ENCODE assay signal across 16 cellular contexts in genomic region chr4:76987685-76988084, GRCh38. TPM values are rescaled to one million over a fixed set of nuclear protein-coding genes. Genes with fewer than 3 reads are reported as not detected.
DNase-seq lines count a peak whose midpoint lies in the region; ATAC-seq, FAIRE-seq and TF ChIP-seq lines count a peak whose summit lies in the region.
"Had no signal": no experiment of that assay in that cellular context is flagged by ENCODE, and none has a peak within 500 bp of the region (broad histone marks: within the 10 kb centered on the region; RNA-seq: fewer than 3 reads in every experiment).

No MANE protein-coding gene starts in this region.

- H3K4me3 Mint-ChIP-seq in astrocyte (ENCODE audit: unreplicated experiment), result peak overlapping the region; percentile 34
- no peak overlapping the region for H3K4me3 Mint-ChIP-seq in activated CD8-positive, alpha-beta memory T cell treated with anti-CD3 and anti-CD28 coated beads, Interleukin-2, amount 10 ng/mL, durations not matched to agents 7 days and 5 days
- H3K4me3 Mint-ChIP-seq: central memory CD8-positive, alpha-beta T cell; H9 had no signal

- H2AFZ ChIP-seq in astrocyte (ENCODE audit: low read depth, low read length), result no peak overlapping the region
- H2AFZ ChIP-seq in smooth muscle cell (ENCODE audit: low read depth), result no peak overlapping the region

- peak overlapping the region; percentile 81 for H3K4me2 ChIP-seq in astrocyte (ENCODE audit: low read length)
- H3K4me2 ChIP-seq in smooth muscle cell, result peak overlapping the region; percentile 79

- H3K36me3 Mint-ChIP-seq in astrocyte (ENCODE audit: low read depth, unreplicated experiment), result peaks cover 14% of the 10 kb centered on the region
- H3K36me3 Mint-ChIP-seq in activated CD8-positive, alpha-beta memory T cell treated with anti-CD3 and anti-CD28 coated beads, Interleukin-2, amount 10 ng/mL, durations not matched to agents 7 days and 5 days, result peaks cover 8% of the 10 kb centered on the region

- 40% methylated on average over 4 of the region's 4 CpGs for WGBS in smooth muscle cell (ENCODE audit: low lambda C conversion rate)

- TF ChIP-seq CTCF in HFF-Myc (IDR thresholded peaks at IDR 0.05; ENCODE audit: low read depth, low read length, missing control alignments) (no peak), astrocyte (IDR thresholded peaks at IDR 0.05; ENCODE audit: insufficient read depth, low read depth, low read length) (peak; percentile 9), left lung (IDR thresholded peaks at IDR 0.05) (no peak), smooth muscle cell (IDR thresholded peaks at IDR 0.05; ENCODE audit: borderline replicate concordance, insufficient read depth, poor library complexity, severe bottlenecking) (no peak)

- H3F3A ChIP-seq in smooth muscle cell (ENCODE audit: low read depth), result peaks cover 64% of the 10 kb centered on the region

- H3K79me2 ChIP-seq in astrocyte (ENCODE audit: insufficient read depth, low read length) (peaks cover 80% of the 10 kb centered on the region), smooth muscle cell (ENCODE audit: low read depth) (peaks cover 75% of the 10 kb centered on the region)

- no peaks in the 10 kb centered on the region for H3K9me3 Mint-ChIP-seq in astrocyte (ENCODE audit: unreplicated experiment)
- H3K9me3 Mint-ChIP-seq in activated CD8-positive, alpha-beta memory T cell treated with anti-CD3 and anti-CD28 coated beads, Interleukin-2, amount 10 ng/mL, durations not matched to agents 7 days and 5 days (ENCODE audit: low read depth), result no peaks in the 10 kb centered on the region
- H3K9me3 Mint-ChIP-seq: central memory CD8-positive, alpha-beta T cell had no signal

- intact Hi-C loops in left lung (cut with DNase I), result no loop called here

- H3K9me3 ChIP-seq in astrocyte (ENCODE audit: insufficient read depth, low read depth, low read length) (peaks cover 3% of the 10 kb centered on the region), left lung (no peaks in the 10 kb centered on the region), smooth muscle cell (replicated peaks; ENCODE audit: low read depth) (no peaks in the 10 kb centered on the region)

- H3K27ac ChIP-seq in astrocyte (ENCODE audit: low read depth, low read length), result peak overlapping the region; percentile 98
- H3K27ac ChIP-seq in left lung, result peak overlapping the region; percentile 20
- H3K27ac ChIP-seq in smooth muscle cell (ENCODE audit: low read depth), result peak overlapping the region; percentile 97
- H3K27ac ChIP-seq: foreskin keratinocyte had no signal

- peak overlapping the region; percentile 98 for H3K27ac Mint-ChIP-seq in astrocyte (ENCODE audit: unreplicated experiment)
- no peak overlapping the region for H3K27ac Mint-ChIP-seq in activated CD8-positive, alpha-beta memory T cell treated with anti-CD3 and anti-CD28 coated beads, Interleukin-2, amount 10 ng/mL, durations not matched to agents 7 days and 5 days

- FAIRE-seq in astrocyte (lab: Jason Lieb, UNC), result no peak

- H3K4me1 ChIP-seq in astrocyte (ENCODE audit: insufficient read depth, low read length) (peaks cover 68% of the 10 kb centered on the region), left lung (peaks cover 41 to 55% of the 10 kb centered on the region in 2 donors), smooth muscle cell (ENCODE audit: low read depth) (peaks cover 36% of the 10 kb centered on the region)

- H3K27me3 ChIP-seq in astrocyte (ENCODE audit: insufficient read depth, low read length), result no peaks in the 10 kb centered on the region
- no peaks in the 10 kb centered on the region for H3K27me3 ChIP-seq in left lung
- no peaks in the 10 kb centered on the region for H3K27me3 ChIP-seq in smooth muscle cell (ENCODE audit: low read depth)
- H3K27me3 ChIP-seq: foreskin keratinocyte had no signal

- CTCF ChIA-PET in activated CD8-positive, alpha-beta memory T cell treated with anti-CD3 and anti-CD28 coated beads, Interleukin-2, amount 10 ng/mL, durations not matched to agents 7 days and 5 days (lab: Charles Lee), result interaction anchor here (1.1 kb wide), 1 partner anchor 44 kb away, joined by 4 read pairs; no protein-coding TSS in a partner anchor

- H3K36me3 ChIP-seq in astrocyte (ENCODE audit: insufficient read depth, low read length) (no peaks in the 10 kb centered on the region), left lung (no peaks in the 10 kb centered on the region), smooth muscle cell (ENCODE audit: low read depth) (no peaks in the 10 kb centered on the region)

- no peak for DNase-seq in HFF-Myc (ENCODE audit: extremely low read depth, low read depth)
- no peak for DNase-seq in astrocyte (ENCODE audit: low read depth)
- DNase-seq in left lung, result no peak
- DNase-seq in smooth muscle cell (lab: John Stamatoyannopoulos, UW; ENCODE audit: unreplicated experiment), result no peak
- no peak for DNase-seq in activated CD8-positive, alpha-beta memory T cell treated with anti-CD3 and anti-CD28 coated beads, Interleukin-2, amount 10 ng/mL, durations not matched to agents 7 days and 5 days
- no peak for DNase-seq in NCI-H2196 (lab: John Stamatoyannopoulos, UW; ENCODE audit: unreplicated experiment)
- no peak for DNase-seq in activated T-cell treated with anti-CD3 and anti-CD28 coated beads for 4 hours
- DNase-seq: activated CD4-positive, alpha-beta T cell treated with anti-CD3 and anti-CD28 coated beads for 1 hour; foreskin keratinocyte; H9; NCI-H187 treated with DMSO at 0.1 percent for 48 hours; NK-92 treated with Interleukin-12 subunit alpha and Interleukin-12 subunit beta, amount 100 ng/mL, for 24 hours; stimulated activated CD4-positive, alpha-beta T cell treated with anti-CD3 and anti-CD28 coated beads, Interleukin-4, amount 100 ng/mL, for 4 hours; substantia nigra had no signal

- peaks cover 90% of the 10 kb centered on the region for H3K4me1 Mint-ChIP-seq in astrocyte (ENCODE audit: low read depth, unreplicated experiment)
- H3K4me1 Mint-ChIP-seq in activated CD8-positive, alpha-beta memory T cell treated with anti-CD3 and anti-CD28 coated beads, Interleukin-2, amount 10 ng/mL, durations not matched to agents 7 days and 5 days, result peaks cover 60% of the 10 kb centered on the region

- H3K27me3 Mint-ChIP-seq in astrocyte (ENCODE audit: low read depth, unreplicated experiment), result no peaks in the 10 kb centered on the region
- H3K27me3 Mint-ChIP-seq in activated CD8-positive, alpha-beta memory T cell treated with anti-CD3 and anti-CD28 coated beads, Interleukin-2, amount 10 ng/mL, durations not matched to agents 7 days and 5 days, result peaks cover 46% of the 10 kb centered on the region
- H3K27me3 Mint-ChIP-seq: central memory CD8-positive, alpha-beta T cell had no signal

- H3K4me3 ChIP-seq in HFF-Myc (replicated peaks; ENCODE audit: low read depth, low read length), result peak overlapping the region; percentile 12
- H3K4me3 ChIP-seq in astrocyte (ENCODE audit: insufficient read depth, low read depth, low read length), result peak overlapping the region; percentile 44
- H3K4me3 ChIP-seq in left lung, result no peak overlapping the region
- H3K4me3 ChIP-seq in smooth muscle cell, result peak overlapping the region; percentile 11

- H3K9ac ChIP-seq in astrocyte (ENCODE audit: low read length) (peak overlapping the region; percentile 89), smooth muscle cell (ENCODE audit: low read depth) (peak overlapping the region; percentile 62)

- no peaks in the 10 kb centered on the region for H4K20me1 ChIP-seq in astrocyte (ENCODE audit: insufficient read depth, low read length)
- H4K20me1 ChIP-seq in smooth muscle cell (ENCODE audit: low read depth), result peaks cover 6% of the 10 kb centered on the region

- ATAC-seq in left lung (no peak), HG02981 (IDR thresholded peaks at IDR 0.05; ENCODE audit: unreplicated experiment) (no peak)
- no peak for ATAC-seq in activated CD8-positive, alpha-beta memory T cell treated with anti-CD3 and anti-CD28 coated beads, Interleukin-2, amount 10 ng/mL, durations not matched to agents 7 days and 5 days
- ATAC-seq: foreskin keratinocyte had no signal

RNA-seq across cellular contexts. Expression of gene SEPTIN11, which starts 38.1 kb away (rescaled TPM):
- total RNA-seq in astrocyte, result 621 and 623 TPM in 2 replicates
- total RNA-seq in left lung, result 100 to 1,000 TPM; 138 to 162 TPM
- 244 and 285 TPM in 2 replicates for total RNA-seq in smooth muscle cell
- 144 and 157 TPM in 2 replicates for polyA plus RNA-seq in smooth muscle cell
- 10 to 100 TPM; 33.3 to 69.3 TPM for total RNA-seq in activated CD8-positive, alpha-beta memory T cell treated with anti-CD3 and anti-CD28 coated beads, Interleukin-2, amount 10 ng/mL, durations not matched to agents 7 days and 5 days

Comparison
In these comparisons a context has a peak if more than half of its experiments do, and no peak if none do; other contexts are left out.
1. H3K4me3 ChIP-seq: peak in HFF-Myc (single experiment), astrocyte (single experiment) and smooth muscle cell (single experiment); none in left lung (0 of 2).
2. H3K27ac ChIP-seq: peak in every context shown above with its lines; median percentile 98 in astrocyte; 97 in smooth muscle cell; 20 in left lung.